In genomic region chr14:40652089-40652691, GRCh38 we compare ENCODE assay signal across 30 cellular contexts.
"Had no signal": no experiment of that assay in that cellular context is flagged by ENCODE, and none has a peak within 500 bp of the region (broad histone marks: within the 10 kb centered on the region; RNA-seq: fewer than 3 reads in every experiment).

No MANE protein-coding gene starts in this region.

- H3K36me3 Mint-ChIP-seq: natural killer cell; neural progenitor cell; stimulated activated memory B cell treated with anti-CD40 and anti-IgM and Interleukin-4, amounts not matched to agents 10 μg/mL and 1 μg/mL and 100 μg/mL, for 72 hours; type B pancreatic cell had no signal

- H3K9me3 ChIP-seq: ovary, psoas muscle, spleen, suprapubic skin, testis, tibial artery, upper lobe of right lung, uterus had no signal

- H3K4me1 Mint-ChIP-seq: natural killer cell; nephron; neural progenitor cell; stimulated activated memory B cell treated with anti-CD40 and anti-IgM and Interleukin-4, amounts not matched to agents 10 μg/mL and 1 μg/mL and 100 μg/mL, for 72 hours; stimulated activated naive CD8-positive, alpha-beta T cell treated with anti-CD3 and anti-CD28 coated beads, Interleukin-15, amount 100 ng/mL, for 72 hours had no signal

- H3K27ac ChIP-seq: neural progenitor cell, ovary, parathyroid adenoma, psoas muscle, skin epidermis, spleen, suprapubic skin, testis, tibial artery, transverse colon, upper lobe of right lung, uterus had no signal

- H3K27ac Mint-ChIP-seq: natural killer cell; nephron; neural progenitor cell; progenitor cell of endocrine pancreas; stimulated activated memory B cell treated with anti-CD40 and anti-IgM and Interleukin-4, amounts not matched to agents 10 μg/mL and 1 μg/mL and 100 μg/mL, for 72 hours; stimulated activated naive CD8-positive, alpha-beta T cell treated with anti-CD3 and anti-CD28 coated beads, Interleukin-15, amount 100 ng/mL, for 72 hours; type B pancreatic cell had no signal

- H3K9me3 Mint-ChIP-seq: nephron, neural progenitor cell, type B pancreatic cell had no signal

- H3K36me3 ChIP-seq: neural progenitor cell, ovary, spleen, suprapubic skin, tibial artery, transverse colon, upper lobe of right lung, uterus had no signal

- DNase-seq: natural killer cell; occipital lobe; ovary; posterior cingulate gyrus; psoas muscle; right cardiac atrium; spleen; stimulated activated CD4-positive, alpha-beta T cell treated with anti-CD3 and anti-CD28 coated beads, Interleukin-12 subunit alpha, Interleukin-12 subunit beta, amount 100 ng/mL, for 4 hours; stimulated activated CD4-positive, alpha-beta T cell treated with anti-CD3 and anti-CD28 coated beads, Interleukin-1b, Interleukin-23, amount 100 ng/mL, for 48 hours; stimulated activated CD4-positive, alpha-beta T cell treated with anti-CD3 and anti-CD28 coated beads, Interleukin-4, amount 100 ng/mL, for 1 hour; stimulated activated CD4-positive, alpha-beta T cell treated with anti-CD3 and anti-CD28 coated beads, Interleukin-4, amount 100 ng/mL, for 4 hours; stimulated activated CD8-positive, alpha-beta memory T cell treated with anti-CD3 and anti-CD28 coated beads, Interleukin-4, amount 100 ng/mL, for 48 hours; stimulated activated naive CD4-positive, alpha-beta T cell; stimulated activated naive CD8-positive, alpha-beta T cell treated with anti-CD3 and anti-CD28 coated beads, Interleukin-15, amount 100 ng/mL, for 72 hours; stimulated activated naive CD8-positive, alpha-beta T cell treated with anti-CD3 and anti-CD28 coated beads, Interleukin-15, Interleukin-2, amounts not matched to agents 100 U/mL and 50 U/mL, for 24 hours; substantia nigra; testis; tibial artery; transverse colon; upper lobe of right lung; uterus had no signal

- H3K27me3 Mint-ChIP-seq: progenitor cell of endocrine pancreas; stimulated activated memory B cell treated with anti-CD40 and anti-IgM and Interleukin-4, amounts not matched to agents 10 μg/mL and 1 μg/mL and 100 μg/mL, for 72 hours; stimulated activated naive CD8-positive, alpha-beta T cell treated with anti-CD3 and anti-CD28 coated beads, Interleukin-15, amount 100 ng/mL, for 72 hours; type B pancreatic cell had no signal

- H3K4me3 Mint-ChIP-seq: natural killer cell; nephron; neural progenitor cell; stimulated activated memory B cell treated with anti-CD40 and anti-IgM and Interleukin-4, amounts not matched to agents 10 μg/mL and 1 μg/mL and 100 μg/mL, for 72 hours; stimulated activated naive CD8-positive, alpha-beta T cell treated with anti-CD3 and anti-CD28 coated beads, Interleukin-15, amount 100 ng/mL, for 72 hours; type B pancreatic cell had no signal

- H3K4me1 ChIP-seq: neural progenitor cell, parathyroid adenoma, psoas muscle, spleen, suprapubic skin, testis, tibial artery, transverse colon, upper lobe of right lung, uterus had no signal

- H3K4me3 ChIP-seq: neural progenitor cell, ovary, psoas muscle, skin epidermis, smooth muscle cell, spleen, suprapubic skin, testis, tibial artery, transverse colon, upper lobe of right lung, uterus had no signal
